In the genomic region with DNA sequence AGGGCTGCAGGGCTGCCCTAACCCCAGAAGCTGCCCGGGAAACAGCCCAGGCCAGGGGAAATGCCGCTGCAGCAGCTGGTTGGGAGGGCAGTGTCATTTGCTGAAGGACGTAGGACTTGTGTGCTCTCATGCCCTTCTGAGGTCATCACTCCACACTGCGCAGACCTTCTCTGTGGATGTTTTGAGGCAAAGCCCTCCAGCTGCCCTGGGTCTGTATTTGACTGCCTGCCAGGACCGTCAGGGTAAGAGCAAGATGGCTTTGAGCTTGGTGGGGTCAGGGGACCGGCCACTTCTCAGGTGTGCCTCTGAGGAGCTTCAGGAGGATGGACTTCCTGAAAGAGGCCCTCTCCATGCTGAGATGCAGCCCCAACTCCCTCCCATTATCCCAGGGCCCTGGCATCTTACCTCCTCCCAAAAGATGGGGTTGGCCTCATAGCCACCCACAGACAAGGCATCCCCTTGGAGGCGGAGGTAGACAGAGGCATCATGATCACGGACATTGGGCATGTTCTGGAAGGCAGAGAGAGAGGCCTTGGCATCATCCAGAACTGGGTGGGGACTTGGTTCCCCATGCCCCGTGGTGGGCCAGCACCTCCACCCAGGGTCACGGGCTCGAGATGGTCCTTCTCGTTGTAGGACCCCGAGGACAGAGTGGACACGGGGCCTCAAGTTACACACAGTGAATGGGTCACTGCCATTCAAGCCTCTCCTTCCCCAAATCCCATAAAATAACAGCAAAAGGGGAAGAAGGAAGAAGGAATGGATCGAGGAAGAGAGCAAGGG, we compare ENCODE assay signal across 28 cellular contexts. TPM values are rescaled to one million over a fixed set of nuclear protein-coding genes. Genes with fewer than 3 reads are reported as not detected.
DNase-seq lines count a peak whose midpoint lies in the region; ATAC-seq, FAIRE-seq and TF ChIP-seq lines count a peak whose summit lies in the region.
"Had no signal": no experiment of that assay in that cellular context is flagged by ENCODE, and none has a peak within 500 bp of the region (broad histone marks: within the 10 kb centered on the region; RNA-seq: fewer than 3 reads in every experiment).

No MANE protein-coding gene starts in this region.

- 88 to 92% (median 89%) methylated on average over 14 to 15 of the region's 15 CpGs for WGBS in spleen, 5 donors

- peaks cover 11 to 14% of the 10 kb centered on the region in 2 donors for H3K27me3 Mint-ChIP-seq in T-cell

- H3K36me3 Mint-ChIP-seq in T-cell: no peaks in the 10 kb centered on the region
- H3K36me3 Mint-ChIP-seq: CD8-positive, alpha-beta T cell had no signal

- POLR2A ChIA-PET in T-cell (lab: Charles Lee): no interaction called here

- intact Hi-C loops in left ventricle myocardium superior (cut with micrococcal nuclease): no loop called here
- intact Hi-C loops in cardiac septum (cut with DNase I): no loop called here
- intact Hi-C loops in kidney (cut with DNase I): no loop called here
- intact Hi-C loops in spleen (cut with DNase I; ENCODE audit: low total_unique reads): no loop called here
- intact Hi-C loops in posterior vena cava (cut with DNase I): no loop called here

- H3K36me3 ChIP-seq in kidney (ENCODE audit: control insufficient read depth in 1 of 2, insufficient read depth in 2 of 2, low read length in 2 of 2) (no peaks in the 10 kb centered on the region), spleen (no peaks in the 10 kb centered on the region)

- peak; percentile 23 for DNase-seq in left ventricle myocardium superior
- DNase-seq in cardiac septum (ENCODE audit: low spot score): no peak
- peak; percentile 37 for DNase-seq in kidney
- DNase-seq in spleen: peak; percentile 44
- DNase-seq in T-cell: no peak
- DNase-seq in posterior vena cava (ENCODE audit: low spot score): no peak
- no peak for DNase-seq in dedifferentiated amniotic fluid mesenchymal stem cell (ENCODE audit: extremely low spot score)
- DNase-seq: CD8-positive, alpha-beta T cell; DMS 273 treated with DMSO at 0.1 percent for 48 hours; DMS79; EL; GDM1; GOT3; HCEC 1CT; NCI-H1048; NCI-H1417 treated with DMSO at 0.1 percent for 48 hours; NCI-H1694 treated with DMSO at 0.1 percent for 48 hours; NCI-H2081; NCI-H2227 treated with DMSO at 0.1 percent for 48 hours; NCI-H526 treated with DMSO at 0.1 percent for 48 hours; SHP77 treated with DMSO at 0.1 percent for 48 hours had no signal

- TF ChIP-seq CTCF in kidney (IDR thresholded peaks at IDR 0.05; ENCODE audit: borderline replicate concordance, extremely low read depth, insufficient read depth): no peak
- no peak for TF ChIP-seq CTCF in spleen (IDR thresholded peaks at IDR 0.05 in 8 of 11, conservative IDR thresholded peaks at IDR 0.05 in 3 of 11)

- peaks cover 4 to 7% (median 6%) of the 10 kb centered on the region in 3 donors for H3K4me1 Mint-ChIP-seq in T-cell
- H3K4me1 Mint-ChIP-seq: B cell, IgD-negative memory B cell had no signal

- H3K4me3 ChIP-seq in kidney (ENCODE audit: low read length in 2 of 2) (no peak overlapping the region), spleen (no peak overlapping the region)
- H3K4me3 ChIP-seq: GM12878 had no signal

- TF ChIP-seq POLR2A in spleen (IDR thresholded peaks at IDR 0.05): no peak

- H3K4me3 Mint-ChIP-seq in T-cell: no peak overlapping the region
- H3K4me3 Mint-ChIP-seq: B cell; CD8-positive, alpha-beta T cell had no signal

- H3K4me1 ChIP-seq in kidney (ENCODE audit: control insufficient read depth in 1 of 2, insufficient read depth in 1 of 2, low read depth in 1 of 2, low read length in 2 of 2) (peaks cover 13 to 15% of the 10 kb centered on the region in 2 donors), spleen (peaks cover 0 to 26% (median 7%) of the 10 kb centered on the region in 6 donors)

- FAIRE-seq in kidney (lab: Jason Lieb, UNC): no peak
- FAIRE-seq: GM12878 had no signal

- no peak overlapping the region for H3K27ac Mint-ChIP-seq in T-cell
- H3K27ac Mint-ChIP-seq: B cell; CD8-positive, alpha-beta T cell had no signal

- H3K9me3 Mint-ChIP-seq in T-cell: peaks cover 0 to 3% (median 0%) of the 10 kb centered on the region in 3 donors
- H3K9me3 Mint-ChIP-seq: CD8-positive, alpha-beta T cell had no signal

- no peak overlapping the region for H3K27ac ChIP-seq in kidney (ENCODE audit: low read depth in 2 of 2, low read length in 2 of 2)
- H3K27ac ChIP-seq in spleen: no peak overlapping the region
- H3K27ac ChIP-seq: C4-2B, KMS-11, RWPE1 had no signal

- no peak overlapping the region for H3K9ac ChIP-seq in kidney (ENCODE audit: low read length in 2 of 2)
- H3K9ac ChIP-seq: KMS-11 had no signal

- ATAC-seq in left ventricle myocardium superior (no peak), T-cell (replicated peaks in 1 of 4) (no peak)
- ATAC-seq: CD8-positive, alpha-beta T cell; GM12878; Panc1 had no signal

- no peaks in the 10 kb centered on the region for H3K9me3 ChIP-seq in kidney (ENCODE audit: control insufficient read depth in 1 of 2, low read length in 2 of 2)
- H3K9me3 ChIP-seq in spleen: no peaks in the 10 kb centered on the region

- CTCF ChIA-PET in T-cell (lab: Charles Lee): no interaction called here

- H3K27me3 ChIP-seq in spleen (replicated peaks in 1 of 7): peaks cover 0 to 56% (median 0%) of the 10 kb centered on the region in 7 donors

RNA-seq across cellular contexts. Expression of a gene that starts 19.4 kb away (rescaled TPM):
- total RNA-seq in left ventricle myocardium superior: 0.64 TPM
- 1.3 TPM for total RNA-seq in cardiac septum
- 4.6 TPM for total RNA-seq in kidney
- 12.0 TPM for polyA plus RNA-seq in kidney (ENCODE audit: insufficient read depth, low read depth, low replicate concordance)
- total RNA-seq in spleen: 1 to 10 TPM; 1.0 to 4.5 (median 3.1) TPM
- polyA plus RNA-seq in spleen: 1 to 10 TPM; 1.3 to 1.5 (median 1.5) TPM
- 10 to 100 TPM in 4 of 5 donors, 1 to 10 TPM in 1; 8.8 to 34.4 (median 23.8) TPM for total RNA-seq in T-cell
- 1 to 10 TPM in 1 of 2 donors, under 1 TPM in 1; 0.62 to 1.8 TPM for total RNA-seq in posterior vena cava

Comparison
In these comparisons a context has a peak if more than half of its experiments do, and no peak if none do; other contexts are left out.
1. DNase-seq: peak in left ventricle myocardium superior (single experiment), kidney (single experiment) and spleen (single experiment); none in cardiac septum (single experiment), T-cell (0 of 34), posterior vena cava (single experiment) and dedifferentiated amniotic fluid mesenchymal stem cell (single experiment).